In genomic region chr4:100926039-100926717, GRCh38 we compare ENCODE assay signal across 19 cellular contexts.
A peak's percentile ranks its signal among the peaks of the same experiment; 100 is the strongest.
DNase-seq lines count a peak whose midpoint lies in the region; ATAC-seq lines count a peak whose summit lies in the region.
"Had no signal": no experiment of that assay in that cellular context is flagged by ENCODE, and none has a peak within 500 bp of the region (broad histone marks: within the 10 kb centered on the region; RNA-seq: fewer than 3 reads in every experiment).

No MANE protein-coding gene starts in this region.

- DNase-seq in inferior parietal cortex (ENCODE audit: extremely low spot score), result no peak
- DNase-seq in activated naive CD4-positive, alpha-beta T cell treated with anti-CD3 and anti-CD28 coated beads, Interleukin-2, amount 50 U/mL, for 16 hours, result no peak
- no peak for DNase-seq in hippocampal formation (lab: John Stamatoyannopoulos, UW)
- DNase-seq in Right ventricle myocardium inferior (ENCODE audit: missing footprints), result no peak
- DNase-seq: activated CD4-positive, alpha-beta T cell treated with anti-CD3 and anti-CD28 coated beads for 36 hours; DMS 273 treated with DMSO at 0.1 percent for 48 hours; hypothalamus; NCI-H1417 treated with DMSO at 0.1 percent for 48 hours; NCI-H2171; NCI-H526 treated with DMSO at 0.1 percent for 48 hours; occipital lobe; OCI-M1; SHP77 treated with DMSO at 0.1 percent for 48 hours; stimulated activated CD4-positive, alpha-beta T cell treated with anti-CD3 and anti-CD28 coated beads, Interleukin-12 subunit alpha, Interleukin-12 subunit beta, amount 100 ng/mL, for 4 hours had no signal

- ATAC-seq in GM18511 (IDR thresholded peaks at IDR 0.05; ENCODE audit: unreplicated experiment) (peak; percentile 56), GM21367 (IDR thresholded peaks at IDR 0.05; ENCODE audit: unreplicated experiment) (peak; percentile 60), HG02884 (IDR thresholded peaks at IDR 0.05; ENCODE audit: unreplicated experiment) (peak; percentile 73), HG03565 (IDR thresholded peaks at IDR 0.05; ENCODE audit: unreplicated experiment) (peak; percentile 73), Right ventricle myocardium inferior (no peak)
- ATAC-seq: activated CD4-positive, alpha-beta T cell treated with anti-CD3 and anti-CD28 coated beads for 36 hours; HepG2 had no signal

- intact Hi-C loops in Right ventricle myocardium inferior (cut with DNase I), result no loop called here
